ENCODE assay signal across 1 cellular context in genomic region chr6:27752038-27752885, GRCh38.
TF ChIP-seq lines count a peak whose summit lies in the region.

No MANE protein-coding gene starts in this region.

TF ChIP-seq in K562, 482 proteins besides CTCF, POLR2A, EP300 and RAD21 (continued from another document):
- TF ChIP-seq NKRF (IDR thresholded peaks at IDR 0.05; ENCODE audit: borderline replicate concordance) (peak; percentile 32; the same call in 1 of the 2 replicates), ETS1 (conservative IDR thresholded peaks at IDR 0.05; ENCODE audit: control insufficient read depth, low read depth, low read length) (no peak), SP1 (CRISPR knock-in tag; IDR thresholded peaks at IDR 0.05) (peak; percentile 51; the same call in 1 of the 2 replicates), HSF4 (CRISPR knock-in tag; IDR thresholded peaks at IDR 0.05; ENCODE audit: borderline replicate concordance) (no peak), LCOR (CRISPR knock-in tag; IDR thresholded peaks at IDR 0.05) (peak; percentile 55; the same call in 1 of the 2 replicates), HDAC2 (IDR thresholded peaks at IDR 0.05) (peak; percentile 74), BCOR (IDR thresholded peaks at IDR 0.05) (peak; percentile 80), HMGXB4 (CRISPR knock-in tag; IDR thresholded peaks at IDR 0.05) (0 out of 2 replicates have a peak, but pooled peaks have one; percentile 71), JUN (IDR thresholded peaks at IDR 0.05; ENCODE audit: borderline replicate concordance, low read depth, low read length) (peak; percentile 53; the same call in 1 of the 2 replicates), JUN (CRISPR knock-in tag; IDR thresholded peaks at IDR 0.05; ENCODE audit: borderline replicate concordance) (no peak), RBM22 (IDR thresholded peaks at IDR 0.05; ENCODE audit: low read depth, low read length, poor library complexity, severe bottlenecking) (no peak), ZNF518B (CRISPR knock-in tag; IDR thresholded peaks at IDR 0.05) (no peak), JUND (IDR thresholded peaks at IDR 0.05; ENCODE audit: borderline replicate concordance, low read depth, low read length) (peak; percentile 40; the same call in 1 of the 2 replicates), JUND (tag; IDR thresholded peaks at IDR 0.05; ENCODE audit: borderline replicate concordance, low read depth, low read length) (no peak; the same call in 1 of the 3 replicates), MECOM (CRISPR knock-in tag; IDR thresholded peaks at IDR 0.05) (no peak), SAP30 (IDR thresholded peaks at IDR 0.05; ENCODE audit: borderline replicate concordance, insufficient read depth, low read depth, low read length, poor library complexity, severe bottlenecking) (peak; percentile 29), KHSRP (IDR thresholded peaks at IDR 0.05) (no peak), HCFC1 (IDR thresholded peaks at IDR 0.05; ENCODE audit: low read depth, low read length) (peak; percentile 35), HOXB6 (CRISPR knock-in tag; IDR thresholded peaks at IDR 0.05; ENCODE audit: borderline replicate concordance) (no peak), MED1 (CRISPR knock-in tag; IDR thresholded peaks at IDR 0.05; ENCODE audit: borderline replicate concordance) (no peak), ZNF217 (CRISPR knock-in tag; IDR thresholded peaks at IDR 0.05) (no peak), HDAC3 (IDR thresholded peaks at IDR 0.05; ENCODE audit: borderline replicate concordance, partially characterized antibody) (no peak), SMARCC2 (IDR thresholded peaks at IDR 0.05; ENCODE audit: low read depth) (no peak), ATF7 (IDR thresholded peaks at IDR 0.05) (peak; percentile 43; the same call in 1 of the 2 replicates), MXI1 (IDR thresholded peaks at IDR 0.05; ENCODE audit: low read depth, low read length) (0 out of 2 replicates have a peak, but pooled peaks have one; percentile 18), HES1 (IDR thresholded peaks at IDR 0.05; ENCODE audit: low read depth) (no peak), GTF2A2 (tag; IDR thresholded peaks at IDR 0.05) (no peak), SP2 (IDR thresholded peaks at IDR 0.05; ENCODE audit: extremely low read depth, low read depth, low read length, poor library complexity, severe bottlenecking) (no peak), DLX4 (CRISPR knock-in tag; IDR thresholded peaks at IDR 0.05) (no peak), NFATC3 (IDR thresholded peaks at IDR 0.05) (0 out of 2 replicates have a peak, but pooled peaks have one; percentile 71), NRF1 (conservative IDR thresholded peaks at IDR 0.05 in 1 of 2, IDR thresholded peaks at IDR 0.05 in 1 of 2) (peak; percentile 30 to 40; a peak in 2 of 4 replicates), RCOR1 (IDR thresholded peaks at IDR 0.05; ENCODE audit: borderline replicate concordance in 1 of 2, low read depth in 2 of 2, low read length in 2 of 2) (0 out of 4 replicates have a peak, but pooled peaks of 1 of the 2 experiments have one; percentile 15), HMBOX1 (IDR thresholded peaks at IDR 0.05) (peak; percentile 73), ZNF79 (CRISPR knock-in tag; IDR thresholded peaks at IDR 0.05; ENCODE audit: low read depth) (no peak), ZFP30 (CRISPR knock-in tag; IDR thresholded peaks at IDR 0.05; ENCODE audit: borderline replicate concordance) (no peak), CREB3L1 (IDR thresholded peaks at IDR 0.05; ENCODE audit: borderline replicate concordance, low read depth) (no peak; the same call in 1 of the 2 replicates), SNRNP70 (optimal IDR thresholded peaks at IDR 0.05; ENCODE audit: low read depth, low read length) (no peak), ERF (CRISPR knock-in tag; IDR thresholded peaks at IDR 0.05) (no peak)
